8 cellular contexts compared by ENCODE assay signal in the genomic region with DNA sequence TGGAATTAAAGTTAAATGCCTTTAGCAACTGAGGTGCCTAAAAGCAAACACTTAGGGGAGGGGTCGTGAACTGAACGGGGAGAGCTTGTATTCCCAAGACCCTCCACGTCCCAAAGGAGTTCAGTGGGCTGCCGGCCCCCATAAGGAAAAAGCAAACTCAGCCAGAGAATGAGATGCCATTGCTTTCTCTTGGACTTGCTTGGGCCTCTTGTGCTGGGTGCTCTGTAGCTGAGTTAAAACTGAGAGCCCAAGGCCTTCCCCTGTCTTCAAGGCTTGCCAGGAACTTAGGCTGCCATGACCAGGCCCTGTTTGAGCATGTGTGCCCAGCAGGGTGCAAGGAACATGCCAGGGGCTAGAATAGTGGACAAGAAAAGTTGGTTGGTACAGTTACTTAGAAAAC.
"Had no signal": no experiment of that assay in that cellular context is flagged by ENCODE, and none has a peak within 500 bp of the region (broad histone marks: within the 10 kb centered on the region; RNA-seq: fewer than 3 reads in every experiment).

No MANE protein-coding gene starts in this region.

- H3K27ac ChIP-seq: HL-60, KMS-11 had no signal

- H3K4me3 ChIP-seq: K562 had no signal

- H3K9ac ChIP-seq: KMS-11 had no signal

- H3K4me2 ChIP-seq: KMS-11 had no signal

- FAIRE-seq: HepG2, HTR-8/SVneo, K562 had no signal

- DNase-seq: IMR-90, KBM-7, KG1 had no signal
